In the genomic region with DNA sequence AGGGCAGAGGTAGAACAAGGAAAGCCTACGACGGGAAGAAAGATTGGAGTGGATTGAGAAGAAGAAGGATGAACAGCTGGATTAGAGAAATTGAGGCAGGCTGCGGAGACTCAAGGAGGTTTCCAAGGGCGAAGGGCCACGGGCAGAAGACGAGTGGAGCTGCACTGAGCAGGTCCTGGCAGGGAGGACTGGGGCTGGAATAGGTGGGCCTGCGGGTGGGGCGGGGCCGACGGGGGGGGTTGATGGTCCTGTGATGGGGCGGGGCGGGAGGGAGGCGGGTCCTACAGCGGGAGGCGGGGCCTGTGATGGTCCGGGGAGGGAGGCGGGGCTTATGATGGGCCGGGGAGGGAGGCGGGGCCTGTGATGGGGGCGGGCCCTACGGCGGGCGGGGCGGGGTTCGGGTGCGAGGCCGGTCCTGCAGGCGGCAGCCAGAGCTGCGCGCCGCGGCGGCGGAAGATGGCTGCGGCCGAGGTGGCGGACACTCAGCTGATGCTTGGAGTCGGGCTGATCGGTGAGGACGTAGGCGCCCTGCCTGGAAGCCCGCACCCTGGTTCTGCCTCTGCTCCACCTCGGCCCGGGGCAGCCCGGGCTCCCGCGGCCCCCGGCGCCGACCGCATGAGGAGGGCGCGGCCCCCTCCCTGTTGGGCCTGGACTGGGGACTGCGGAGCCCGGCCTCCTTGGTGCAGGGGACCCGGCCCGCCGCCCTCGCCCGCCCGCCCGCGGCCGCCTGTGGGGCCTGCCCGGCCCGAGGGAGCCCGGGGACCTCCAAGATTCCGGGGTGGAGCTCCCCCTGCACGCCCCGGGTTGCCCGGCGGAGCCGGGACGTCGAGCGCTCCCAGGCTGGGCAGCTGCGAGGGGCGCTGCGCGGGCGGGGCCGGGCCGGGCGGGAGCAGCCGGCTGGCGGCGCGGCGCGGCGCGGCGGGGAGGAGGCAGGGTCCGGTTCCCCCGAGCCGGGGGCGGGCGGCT, we compare ENCODE assay signal across 1 cellular context.
TF ChIP-seq lines count a peak whose summit lies in the region.

A gene with protein sequence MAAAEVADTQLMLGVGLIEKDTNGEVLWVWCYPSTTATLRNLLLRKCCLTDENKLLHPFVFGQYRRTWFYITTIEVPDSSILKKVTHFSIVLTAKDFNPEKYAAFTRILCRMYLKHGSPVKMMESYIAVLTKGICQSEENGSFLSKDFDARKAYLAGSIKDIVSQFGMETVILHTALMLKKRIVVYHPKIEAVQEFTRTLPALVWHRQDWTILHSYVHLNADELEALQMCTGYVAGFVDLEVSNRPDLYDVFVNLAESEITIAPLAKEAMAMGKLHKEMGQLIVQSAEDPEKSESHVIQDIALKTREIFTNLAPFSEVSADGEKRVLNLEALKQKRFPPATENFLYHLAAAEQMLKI (plus strand): TSS at position 427 of the 966 bp plus-strand sequence. CDS start 30 bp downstream, at position 457.

TF ChIP-seq in GM12878, 131 proteins besides CTCF, POLR2A, EP300 and RAD21 (continued from another document):
- TF ChIP-seq MEF2B (IDR thresholded peaks at IDR 0.05; ENCODE audit: partially characterized antibody, poor library complexity, severe bottlenecking) (no peak), HDAC6 (IDR thresholded peaks at IDR 0.05; ENCODE audit: unreplicated experiment) (no peak), POLR2AphosphoS5 (IDR thresholded peaks at IDR 0.05; ENCODE audit: low read length) (peak; percentile 81; the same call in 1 of the 2 replicates), CHD2 (IDR thresholded peaks at IDR 0.05; ENCODE audit: borderline replicate concordance, low read depth, low read length) (no peak), WRNIP1 (IDR thresholded peaks at IDR 0.05; ENCODE audit: borderline replicate concordance, low read depth, low read length) (no peak), LARP7 (IDR thresholded peaks at IDR 0.05) (peak; percentile 80), YY1 (IDR thresholded peaks at IDR 0.05; ENCODE audit: low read depth, low read length) (peak; percentile 88), RB1 (IDR thresholded peaks at IDR 0.05; ENCODE audit: borderline replicate concordance) (0 out of 2 replicates have a peak, but pooled peaks have one; percentile 61), RBBP5 (conservative IDR thresholded peaks at IDR 0.05) (no peak), CHD1 (IDR thresholded peaks at IDR 0.05; ENCODE audit: low read depth, low read length) (no peak), RCOR1 (conservative IDR thresholded peaks at IDR 0.05; ENCODE audit: low read depth, low read length) (no peak), GATAD2B (conservative IDR thresholded peaks at IDR 0.05; ENCODE audit: low read depth) (peak; percentile 81; the same call in 1 of the 2 replicates), NR2F1 (conservative IDR thresholded peaks at IDR 0.05) (0 out of 2 replicates have a peak, but pooled peaks have one; percentile 22), DPF2 (IDR thresholded peaks at IDR 0.05) (peak; percentile 53), CREB1 (IDR thresholded peaks at IDR 0.05; ENCODE audit: low read depth) (no peak), POLR2AphosphoS2 (IDR thresholded peaks at IDR 0.05; ENCODE audit: low read depth, low read length) (no peak), TAF1 (IDR thresholded peaks at IDR 0.05; ENCODE audit: borderline replicate concordance, low read depth, low read length) (peak; percentile 66; the same call in 1 of the 2 replicates), POU2F2 (IDR thresholded peaks at IDR 0.05; ENCODE audit: borderline replicate concordance, low read depth, low read length) (peak; percentile 46; the same call in 1 of the 3 replicates), IKZF1 (conservative IDR thresholded peaks at IDR 0.05) (peak; percentile 73)
- TF ChIP-seq, protein P1, sequence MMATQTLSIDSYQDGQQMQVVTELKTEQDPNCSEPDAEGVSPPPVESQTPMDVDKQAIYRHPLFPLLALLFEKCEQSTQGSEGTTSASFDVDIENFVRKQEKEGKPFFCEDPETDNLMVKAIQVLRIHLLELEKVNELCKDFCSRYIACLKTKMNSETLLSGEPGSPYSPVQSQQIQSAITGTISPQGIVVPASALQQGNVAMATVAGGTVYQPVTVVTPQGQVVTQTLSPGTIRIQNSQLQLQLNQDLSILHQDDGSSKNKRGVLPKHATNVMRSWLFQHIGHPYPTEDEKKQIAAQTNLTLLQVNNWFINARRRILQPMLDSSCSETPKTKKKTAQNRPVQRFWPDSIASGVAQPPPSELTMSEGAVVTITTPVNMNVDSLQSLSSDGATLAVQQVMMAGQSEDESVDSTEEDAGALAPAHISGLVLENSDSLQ (IDR thresholded peaks at IDR 0.05) = no peak
- TF ChIP-seq, protein P2, sequence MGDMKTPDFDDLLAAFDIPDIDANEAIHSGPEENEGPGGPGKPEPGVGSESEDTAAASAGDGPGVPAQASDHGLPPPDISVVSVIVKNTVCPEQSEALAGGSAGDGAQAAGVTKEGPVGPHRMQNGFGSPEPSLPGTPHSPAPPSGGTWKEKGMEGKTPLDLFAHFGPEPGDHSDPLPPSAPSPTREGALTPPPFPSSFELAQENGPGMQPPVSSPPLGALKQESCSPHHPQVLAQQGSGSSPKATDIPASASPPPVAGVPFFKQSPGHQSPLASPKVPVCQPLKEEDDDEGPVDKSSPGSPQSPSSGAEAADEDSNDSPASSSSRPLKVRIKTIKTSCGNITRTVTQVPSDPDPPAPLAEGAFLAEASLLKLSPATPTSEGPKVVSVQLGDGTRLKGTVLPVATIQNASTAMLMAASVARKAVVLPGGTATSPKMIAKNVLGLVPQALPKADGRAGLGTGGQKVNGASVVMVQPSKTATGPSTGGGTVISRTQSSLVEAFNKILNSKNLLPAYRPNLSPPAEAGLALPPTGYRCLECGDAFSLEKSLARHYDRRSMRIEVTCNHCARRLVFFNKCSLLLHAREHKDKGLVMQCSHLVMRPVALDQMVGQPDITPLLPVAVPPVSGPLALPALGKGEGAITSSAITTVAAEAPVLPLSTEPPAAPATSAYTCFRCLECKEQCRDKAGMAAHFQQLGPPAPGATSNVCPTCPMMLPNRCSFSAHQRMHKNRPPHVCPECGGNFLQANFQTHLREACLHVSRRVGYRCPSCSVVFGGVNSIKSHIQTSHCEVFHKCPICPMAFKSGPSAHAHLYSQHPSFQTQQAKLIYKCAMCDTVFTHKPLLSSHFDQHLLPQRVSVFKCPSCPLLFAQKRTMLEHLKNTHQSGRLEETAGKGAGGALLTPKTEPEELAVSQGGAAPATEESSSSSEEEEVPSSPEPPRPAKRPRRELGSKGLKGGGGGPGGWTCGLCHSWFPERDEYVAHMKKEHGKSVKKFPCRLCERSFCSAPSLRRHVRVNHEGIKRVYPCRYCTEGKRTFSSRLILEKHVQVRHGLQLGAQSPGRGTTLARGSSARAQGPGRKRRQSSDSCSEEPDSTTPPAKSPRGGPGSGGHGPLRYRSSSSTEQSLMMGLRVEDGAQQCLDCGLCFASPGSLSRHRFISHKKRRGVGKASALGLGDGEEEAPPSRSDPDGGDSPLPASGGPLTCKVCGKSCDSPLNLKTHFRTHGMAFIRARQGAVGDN (IDR thresholded peaks at IDR 0.05) = peak; percentile 70
- TF ChIP-seq, protein P3, sequence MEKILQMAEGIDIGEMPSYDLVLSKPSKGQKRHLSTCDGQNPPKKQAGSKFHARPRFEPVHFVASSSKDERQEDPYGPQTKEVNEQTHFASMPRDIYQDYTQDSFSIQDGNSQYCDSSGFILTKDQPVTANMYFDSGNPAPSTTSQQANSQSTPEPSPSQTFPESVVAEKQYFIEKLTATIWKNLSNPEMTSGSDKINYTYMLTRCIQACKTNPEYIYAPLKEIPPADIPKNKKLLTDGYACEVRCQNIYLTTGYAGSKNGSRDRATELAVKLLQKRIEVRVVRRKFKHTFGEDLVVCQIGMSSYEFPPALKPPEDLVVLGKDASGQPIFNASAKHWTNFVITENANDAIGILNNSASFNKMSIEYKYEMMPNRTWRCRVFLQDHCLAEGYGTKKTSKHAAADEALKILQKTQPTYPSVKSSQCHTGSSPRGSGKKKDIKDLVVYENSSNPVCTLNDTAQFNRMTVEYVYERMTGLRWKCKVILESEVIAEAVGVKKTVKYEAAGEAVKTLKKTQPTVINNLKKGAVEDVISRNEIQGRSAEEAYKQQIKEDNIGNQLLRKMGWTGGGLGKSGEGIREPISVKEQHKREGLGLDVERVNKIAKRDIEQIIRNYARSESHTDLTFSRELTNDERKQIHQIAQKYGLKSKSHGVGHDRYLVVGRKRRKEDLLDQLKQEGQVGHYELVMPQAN (conservative IDR thresholded peaks at IDR 0.05) = peak; percentile 73
